20 cellular contexts compared by ENCODE assay signal in the genomic region with DNA sequence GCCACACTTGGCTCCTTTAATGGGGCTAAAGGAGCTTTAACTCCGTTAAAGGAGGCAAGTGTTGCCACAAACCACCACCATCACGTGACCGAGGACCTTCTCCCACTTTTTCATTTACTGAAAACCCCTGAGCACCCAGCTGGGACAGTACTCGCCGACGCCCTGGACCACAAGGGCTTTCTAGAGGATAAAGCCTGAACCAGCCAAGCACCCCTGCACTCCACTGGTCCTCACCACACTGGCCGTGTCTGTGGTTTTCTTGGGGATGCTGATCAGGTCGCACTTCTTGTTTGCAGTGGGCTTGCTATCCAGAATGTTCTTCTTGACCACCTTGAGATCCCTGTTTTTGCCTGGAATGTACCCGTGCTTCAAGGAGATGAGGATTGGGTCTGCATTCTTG. TPM values are rescaled to one million over a fixed set of nuclear protein-coding genes. Genes with fewer than 3 reads are reported as not detected.
DNase-seq lines count a peak whose midpoint lies in the region; ATAC-seq, FAIRE-seq and TF ChIP-seq lines count a peak whose summit lies in the region.
"Had no signal": no experiment of that assay in that cellular context is flagged by ENCODE, and none has a peak within 500 bp of the region (broad histone marks: within the 10 kb centered on the region; RNA-seq: fewer than 3 reads in every experiment).

No MANE protein-coding gene starts in this region.

- POLR2A ChIA-PET in A549 (lab: Yijun Ruan, JAX): no interaction called here
- POLR2A ChIA-PET in endothelial cell of umbilical vein (lab: Charles Lee): no interaction called here
- POLR2A ChIA-PET in activated CD4-positive, alpha-beta memory T cell treated with anti-CD3 and anti-CD28 coated beads, Interleukin-2, amount 10 ng/mL, durations not matched to agents 7 days and 5 days (lab: Charles Lee): interaction anchor here (4.9 kb wide), 1 partner anchor 15 kb away, joined by 84 read pairs; a partner anchor contains a TSS

- CTCF ChIA-PET in A549 (lab: Yijun Ruan, JAX) (interaction anchor here (0.5 to 4.1 kb wide), 2 partner anchors 15 to 52 kb away, joined by 4 to 26 read pairs; no protein-coding TSS in a partner anchor), endothelial cell of umbilical vein (lab: Charles Lee) (interaction anchor here (1.6 to 3.5 kb wide), 2 partner anchors 20 to 30 kb away, joined by 5 to 18 read pairs; no protein-coding TSS in a partner anchor)
- CTCF ChIA-PET in activated CD4-positive, alpha-beta memory T cell treated with anti-CD3 and anti-CD28 coated beads, Interleukin-2, amount 10 ng/mL, durations not matched to agents 7 days and 5 days (lab: Charles Lee): interaction anchor here (4.3 kb wide), 1 partner anchor 16 kb away, joined by 19 read pairs; no protein-coding TSS in a partner anchor

- H3K9me3 ChIP-seq in A549: no peaks in the 10 kb centered on the region
- no peaks in the 10 kb centered on the region for H3K9me3 ChIP-seq in endothelial cell of umbilical vein (replicated peaks; ENCODE audit: control insufficient read depth, insufficient read depth, low read length)
- H3K9me3 ChIP-seq in sigmoid colon: no peaks in the 10 kb centered on the region
- H3K9me3 ChIP-seq: gastrocnemius medialis, pancreas, thyroid gland had no signal

- TF ChIP-seq EP300 in A549 (IDR thresholded peaks at IDR 0.05) (no peak), sigmoid colon (IDR thresholded peaks at IDR 0.05) (no peak)

- dilution Hi-C loops in endothelial cell of umbilical vein (cut with MboI; ENCODE audit: extremely low pct_ligation_motif_present, low sequenced_read_pairs): no loop called here

- H3K36me3 ChIP-seq in endothelial cell of umbilical vein (ENCODE audit: control insufficient read depth in 2 of 2, extremely low read depth in 1 of 2, insufficient read depth in 2 of 2, low read length in 2 of 2) (peaks cover 9 to 19% of the 10 kb centered on the region in 2 experiments), sigmoid colon (peaks cover 31 to 87% (median 49%) of the 10 kb centered on the region in 4 donors)
- H3K36me3 ChIP-seq: pancreas, thyroid gland had no signal

- H3K4me1 ChIP-seq in A549: peaks cover 42% of the 10 kb centered on the region
- H3K4me1 ChIP-seq in endothelial cell of umbilical vein (ENCODE audit: control insufficient read depth, extremely low read depth, insufficient read depth, low read length): peaks cover 61% of the 10 kb centered on the region
- H3K4me1 ChIP-seq in sigmoid colon: peaks cover 0 to 37% (median 31%) of the 10 kb centered on the region in 4 donors

- H3K36me3 Mint-ChIP-seq in HFFc6 (ENCODE audit: low read depth): peaks cover 81% of the 10 kb centered on the region
- peaks cover 32% of the 10 kb centered on the region for H3K36me3 Mint-ChIP-seq in activated CD4-positive, alpha-beta memory T cell treated with anti-CD3 and anti-CD28 coated beads, Interleukin-2, amount 10 ng/mL, durations not matched to agents 7 days and 5 days (ENCODE audit: low read depth)

- no peak for TF ChIP-seq RAD21 in A549 (conservative IDR thresholded peaks at IDR 0.05 in 1 of 2, IDR thresholded peaks at IDR 0.05 in 1 of 2)

- TF ChIP-seq POLR2A in A549 (IDR thresholded peaks at IDR 0.05; ENCODE audit: low read length) (no peak), endothelial cell of umbilical vein (IDR thresholded peaks at IDR 0.05; ENCODE audit: low read depth, low read length) (no peak), sigmoid colon (IDR thresholded peaks at IDR 0.05) (no peak)

- ATAC-seq in A549 (no peak), HG02588 (IDR thresholded peaks at IDR 0.05; ENCODE audit: unreplicated experiment) (no peak)
- ATAC-seq: gastrocnemius medialis, HepG2, left ventricle myocardium superior, pancreas had no signal

- peaks cover 100% of the 10 kb centered on the region for H3K4me1 Mint-ChIP-seq in HFFc6 (ENCODE audit: low read depth)
- peaks cover 38% of the 10 kb centered on the region for H3K4me1 Mint-ChIP-seq in activated CD4-positive, alpha-beta memory T cell treated with anti-CD3 and anti-CD28 coated beads, Interleukin-2, amount 10 ng/mL, durations not matched to agents 7 days and 5 days

- H4K20me1 ChIP-seq in endothelial cell of umbilical vein (replicated peaks; ENCODE audit: control insufficient read depth, extremely low read depth, insufficient read depth, low read length): no peaks in the 10 kb centered on the region

- DNase-seq in A549 (ENCODE audit: low read depth in 1 of 2, low spot score in 1 of 2) (no peak), HFFc6 (no peak), endothelial cell of umbilical vein (ENCODE audit: low read depth, low spot score) (no peak), sigmoid colon (no peak), NOMO-1 treated with dmso at 0.1 percent for 144 hours (lab: John Stamatoyannopoulos, UW; ENCODE audit: unreplicated experiment) (no peak), coronary artery (ENCODE audit: low spot score) (no peak)
- DNase-seq in activated CD4-positive, alpha-beta memory T cell treated with anti-CD3 and anti-CD28 coated beads, Interleukin-2, amount 10 ng/mL, durations not matched to agents 7 days and 5 days: no peak
- DNase-seq: CD8-positive, alpha-beta memory T cell; gastrocnemius medialis; left ventricle myocardium superior; NCI-H146; NCI-H82; pancreas; PC-9; stimulated activated CD4-positive, alpha-beta T cell treated with anti-CD3 and anti-CD28 coated beads, Interleukin-4, amount 100 ng/mL, for 24 hours; T1000; thyroid gland had no signal

- no peak overlapping the region for H3K4me2 ChIP-seq in A549
- H3K4me2 ChIP-seq in endothelial cell of umbilical vein (ENCODE audit: insufficient read depth, low read length): no peak overlapping the region
- H3K4me2 ChIP-seq: PC-9 had no signal

- H3K4me3 ChIP-seq in A549: no peak overlapping the region
- no peak overlapping the region for H3K4me3 ChIP-seq in endothelial cell of umbilical vein (replicated peaks in 1 of 3; ENCODE audit: insufficient read depth in 1 of 3, low read depth in 1 of 3, low read length in 3 of 3)
- no peak overlapping the region for H3K4me3 ChIP-seq in sigmoid colon
- H3K4me3 ChIP-seq in coronary artery: no peak overlapping the region
- H3K4me3 ChIP-seq: gastrocnemius medialis, pancreas, PC-9, thyroid gland had no signal

- no peaks in the 10 kb centered on the region for H3K9me1 ChIP-seq in endothelial cell of umbilical vein (replicated peaks; ENCODE audit: control insufficient read depth, extremely low read depth, insufficient read depth, low read length)

- BruUV-seq in endothelial cell of umbilical vein (replicated peaks; lab: Mats Ljungman, UMichigan): no TSS peak

- H3K9ac ChIP-seq in endothelial cell of umbilical vein (replicated peaks; ENCODE audit: extremely low read depth, insufficient read depth, low read length): no peak overlapping the region

- peaks cover 24% of the 10 kb centered on the region for H3K27me3 Mint-ChIP-seq in HFFc6 (ENCODE audit: insufficient read depth)
- H3K27me3 Mint-ChIP-seq in activated CD4-positive, alpha-beta memory T cell treated with anti-CD3 and anti-CD28 coated beads, Interleukin-2, amount 10 ng/mL, durations not matched to agents 7 days and 5 days: no peaks in the 10 kb centered on the region
- H3K27me3 Mint-ChIP-seq: CD8-positive, alpha-beta memory T cell had no signal

- TF ChIP-seq CTCF in A549 (IDR thresholded peaks at IDR 0.05): no peak
- no peak for TF ChIP-seq CTCF in HFFc6 (IDR thresholded peaks at IDR 0.05)
- no peak for TF ChIP-seq CTCF in endothelial cell of umbilical vein (IDR thresholded peaks at IDR 0.05; ENCODE audit: extremely low read depth in 1 of 2, insufficient read depth in 1 of 2, low read depth in 1 of 2, low read length in 2 of 2)
- no peak for TF ChIP-seq CTCF in sigmoid colon (IDR thresholded peaks at IDR 0.05)
- TF ChIP-seq CTCF in coronary artery (IDR thresholded peaks at IDR 0.05): no peak

- H3K27me3 ChIP-seq in endothelial cell of umbilical vein (ENCODE audit: control insufficient read depth in 2 of 2, insufficient read depth in 2 of 2, low read length in 2 of 2) (no peaks in the 10 kb centered on the region), sigmoid colon (no peaks in the 10 kb centered on the region)
- H3K27me3 ChIP-seq: gastrocnemius medialis, pancreas, thyroid gland had no signal

- no peaks in the 10 kb centered on the region for H3K79me2 ChIP-seq in endothelial cell of umbilical vein (ENCODE audit: control insufficient read depth, insufficient read depth, low read length)

- H3K9me3 Mint-ChIP-seq in HFFc6: no peaks in the 10 kb centered on the region
- H3K9me3 Mint-ChIP-seq in activated CD4-positive, alpha-beta memory T cell treated with anti-CD3 and anti-CD28 coated beads, Interleukin-2, amount 10 ng/mL, durations not matched to agents 7 days and 5 days: no peaks in the 10 kb centered on the region
- H3K9me3 Mint-ChIP-seq: CD8-positive, alpha-beta memory T cell had no signal

- intact Hi-C loops in endothelial cell of umbilical vein (cut with micrococcal nuclease) (loop anchor here (5.0 kb wide), 1 partner anchor 204 kb away; no protein-coding TSS in a partner anchor), sigmoid colon (cut with DNase I) (no loop called here)

- FAIRE-seq in A549 (lab: Jason Lieb, UNC) (no peak), endothelial cell of umbilical vein (lab: Jason Lieb, UNC) (no peak)
- FAIRE-seq: HepG2, pancreas had no signal

- peak overlapping the region; percentile 94 for H3K27ac Mint-ChIP-seq in HFFc6
- H3K27ac Mint-ChIP-seq in activated CD4-positive, alpha-beta memory T cell treated with anti-CD3 and anti-CD28 coated beads, Interleukin-2, amount 10 ng/mL, durations not matched to agents 7 days and 5 days: no peak overlapping the region

- H3K4me3 Mint-ChIP-seq in HFFc6: peak overlapping the region; percentile 67
- H3K4me3 Mint-ChIP-seq in activated CD4-positive, alpha-beta memory T cell treated with anti-CD3 and anti-CD28 coated beads, Interleukin-2, amount 10 ng/mL, durations not matched to agents 7 days and 5 days: no peak overlapping the region

- WGBS in A549 (ENCODE audit: missing lambda C conversion rate): 95% methylated on average over 9 of the region's 9 CpGs
- WGBS in sigmoid colon, 2 donors: 92 to 93% methylated on average over 9 of the region's 9 CpGs

- H2AFZ ChIP-seq in endothelial cell of umbilical vein (ENCODE audit: low read depth, low read length): no peak overlapping the region
- H2AFZ ChIP-seq: PC-9 had no signal

- H3K27ac ChIP-seq in A549 (peak overlapping the region in 1 of 2 experiments; percentile 32; a peak in 2 of 6 replicates), endothelial cell of umbilical vein (ENCODE audit: insufficient read depth, low read depth, low read length) (peak overlapping the region; percentile 6), sigmoid colon (peak overlapping the region in 3 of 4 donors; percentile 61 to 77 (median 63)), coronary artery (peak overlapping the region in 1 of 2 donors; percentile 64)
- H3K27ac ChIP-seq: gastrocnemius medialis, pancreas, PC-9, thyroid gland had no signal

RNA-seq across cellular contexts. Expression of a gene that starts 14.7 kb away (rescaled TPM):
- polyA plus RNA-seq in A549 (2011; rRNA removed) (0.17 and 0.24 TPM in 2 replicates), A549 (2017; fragmentation: RNase III; extraction: RNeasy Plus Mini Kit Qiagen cat#74134 plus additional on column Dnase treatment) (0.43 to 0.67 TPM (median 0.65 TPM) in 3 replicates), endothelial cell of umbilical vein (1.0 and 1.8 TPM in 2 replicates), sigmoid colon (10 to 100 TPM in 1 of 3 donors, 1 to 10 TPM in 2; 1.8 to 26.1 (median 6.7) TPM)
- polyA plus RNA-seq in A549 (2012; cell fraction: cytosol; rRNA removed): 0.30 and 0.49 TPM in 2 replicates
- 1.2 and 1.3 TPM in 2 replicates for polyA plus RNA-seq in A549 (2012; cell fraction: nucleus; rRNA removed)
- 0.19 TPM in 1 of 2 replicates, not detected in the other for polyA minus RNA-seq in A549 (2011; rRNA and poly(A)+ RNA removed)
- 1 to 10 TPM; 6.2 to 8.1 (median 7.1) TPM for total RNA-seq in HFFc6 (2021; fragmentation: NEBNext Ultra II Directional; extraction: Animal tissue kit (Norgen Biotek cat#: 25700))
- total RNA-seq in endothelial cell of umbilical vein (0.62 and 1.2 TPM in 2 replicates), sigmoid colon (1 to 10 TPM; 6.1 to 10.0 (median 7.6) TPM)
- polyA plus RNA-seq in endothelial cell of umbilical vein (2011; cell fraction: cytosol; rRNA removed): 0.52 and 0.71 TPM in 2 replicates
- 1.0 and 1.6 TPM in 2 replicates for polyA plus RNA-seq in endothelial cell of umbilical vein (2011; cell fraction: nucleus; rRNA removed)
- polyA plus RNA-seq in endothelial cell of umbilical vein (2012): 0.29 and 0.68 TPM in 2 replicates
- 0.34 and 0.62 TPM in 2 replicates for polyA minus RNA-seq in endothelial cell of umbilical vein
- polyA minus RNA-seq in endothelial cell of umbilical vein (2011; cell fraction: cytosol; rRNA and poly(A)+ RNA removed): 1.1 TPM
- 0.53 and 0.91 TPM in 2 replicates for polyA minus RNA-seq in endothelial cell of umbilical vein (2011; cell fraction: nucleus; rRNA and poly(A)+ RNA removed)
- 100 to 1,000 TPM; 289 to 301 TPM for total RNA-seq in activated CD4-positive, alpha-beta memory T cell treated with anti-CD3 and anti-CD28 coated beads, Interleukin-2, amount 10 ng/mL, durations not matched to agents 7 days and 5 days
- total RNA-seq: HepG2 had no signal

RNA-seq across cellular contexts. Expression of a gene that starts 50.5 kb away (rescaled TPM):
- not detected in 2 replicates for polyA plus RNA-seq in A549 (2011; rRNA removed)
- polyA plus RNA-seq in A549 (2012; cell fraction: cytosol; rRNA removed): not detected in 2 replicates
- polyA plus RNA-seq in A549 (2012; cell fraction: nucleus; rRNA removed): not detected in 2 replicates
- polyA plus RNA-seq in A549 (2017; fragmentation: RNase III; extraction: RNeasy Plus Mini Kit Qiagen cat#74134 plus additional on column Dnase treatment): not detected in 3 replicates
- not detected in 2 replicates for polyA minus RNA-seq in A549 (2011; rRNA and poly(A)+ RNA removed)
- total RNA-seq in HFFc6 (2021; fragmentation: NEBNext Ultra II Directional; extraction: Animal tissue kit (Norgen Biotek cat#: 25700)): 10 to 100 TPM; 11.9 to 22.2 (median 19.1) TPM
- total RNA-seq in endothelial cell of umbilical vein: not detected in 2 replicates
- not detected in 2 replicates for polyA plus RNA-seq in endothelial cell of umbilical vein
- not detected in 2 replicates for polyA plus RNA-seq in endothelial cell of umbilical vein (2011; cell fraction: cytosol; rRNA removed)
- not detected in 2 replicates for polyA plus RNA-seq in endothelial cell of umbilical vein (2011; cell fraction: nucleus; rRNA removed)
- polyA plus RNA-seq in endothelial cell of umbilical vein (2012): not detected in 2 replicates
- polyA minus RNA-seq in endothelial cell of umbilical vein: not detected in 2 replicates
- polyA minus RNA-seq in endothelial cell of umbilical vein (2011; cell fraction: cytosol; rRNA and poly(A)+ RNA removed): not detected
- not detected in 2 replicates for polyA minus RNA-seq in endothelial cell of umbilical vein (2011; cell fraction: nucleus; rRNA and poly(A)+ RNA removed)
- total RNA-seq in sigmoid colon: 10 to 100 TPM in 1 of 4 donors, 1 to 10 TPM in 2, under 1 TPM in 1; 0.95 to 11.6 (median 6.7) TPM
- polyA plus RNA-seq in sigmoid colon: 10 to 100 TPM in 1 of 3 donors, 1 to 10 TPM in 2; 1.8 to 16.9 (median 2.4) TPM
- total RNA-seq in activated CD4-positive, alpha-beta memory T cell treated with anti-CD3 and anti-CD28 coated beads, Interleukin-2, amount 10 ng/mL, durations not matched to agents 7 days and 5 days: 1 to 10 TPM in 1 of 2 experiments, under 1 TPM in 1; 0.80 to 1.0 TPM
- total RNA-seq: CD8-positive, alpha-beta memory T cell; HepG2; PC-9; SK-MEL-5 had no signal
- polyA plus RNA-seq: HepG2 had no signal

Comparison
In these comparisons a context has a peak if more than half of its experiments do, and no peak if none do; other contexts are left out.
1. RNA of a gene that starts 14.7 kb away (total RNA-seq): 289 to 301 TPM in activated CD4-positive, alpha-beta memory T cell treated with anti-CD3 and anti-CD28 coated beads, Interleukin-2, amount 10 ng/mL, durations not matched to agents 7 days and 5 days; 6.1 to 10.0 TPM in sigmoid colon, 6.2 to 8.1 TPM in HFFc6 and 0.62 to 1.2 TPM in endothelial cell of umbilical vein; every median in the first group is over 10 times any median in the second.